In genomic region chr20:25054133-25054820, GRCh38 we compare ENCODE assay signal across 10 cellular contexts. TPM values are rescaled to one million over a fixed set of nuclear protein-coding genes. Genes with fewer than 3 reads are reported as not detected.
DNase-seq lines count a peak whose midpoint lies in the region; ATAC-seq and TF ChIP-seq lines count a peak whose summit lies in the region.
"Had no signal": no experiment of that assay in that cellular context is flagged by ENCODE, and none has a peak within 500 bp of the region (broad histone marks: within the 10 kb centered on the region; RNA-seq: fewer than 3 reads in every experiment).

No MANE protein-coding gene starts in this region.

- no peaks in the 10 kb centered on the region for H3K27me3 Mint-ChIP-seq in CD14-positive monocyte (ENCODE audit: low read depth in 3 of 3)
- H3K27me3 Mint-ChIP-seq in activated CD8-positive, alpha-beta T cell treated with anti-CD3 and anti-CD28 coated beads for 36 hours = no peaks in the 10 kb centered on the region

- no peak for TF ChIP-seq POLR2A in prostate gland (IDR thresholded peaks at IDR 0.05)

- ATAC-seq in GM21723 (IDR thresholded peaks at IDR 0.05; ENCODE audit: unreplicated experiment) (no peak), HG03196 (IDR thresholded peaks at IDR 0.05; ENCODE audit: unreplicated experiment) (no peak)
- no peak for ATAC-seq in activated CD8-positive, alpha-beta T cell treated with anti-CD3 and anti-CD28 coated beads for 36 hours

- no peaks in the 10 kb centered on the region for H3K27me3 ChIP-seq in MM.1S (replicated peaks; ENCODE audit: insufficient read depth, low read length)
- H3K27me3 ChIP-seq in left ventricle myocardium inferior (ENCODE audit: low read depth) = no peaks in the 10 kb centered on the region
- no peaks in the 10 kb centered on the region for H3K27me3 ChIP-seq in prostate gland (replicated peaks; ENCODE audit: insufficient read depth)

- peak overlapping the region; percentile 60; the same call in 1 of the 2 replicates for H3K27ac ChIP-seq in MM.1S (ENCODE audit: low read length)
- H3K27ac ChIP-seq in left ventricle myocardium inferior (replicated peaks) = peak overlapping the region; percentile 98
- peak overlapping the region; percentile 62 to 74 for H3K27ac ChIP-seq in prostate gland

- peaks cover 53% of the 10 kb centered on the region for H3K4me1 Mint-ChIP-seq in CD14-positive monocyte
- peaks cover 54% of the 10 kb centered on the region for H3K4me1 Mint-ChIP-seq in activated CD8-positive, alpha-beta T cell treated with anti-CD3 and anti-CD28 coated beads for 36 hours (ENCODE audit: low read depth)

- CTCF ChIA-PET in activated CD8-positive, alpha-beta T cell treated with anti-CD3 and anti-CD28 coated beads for 36 hours (lab: Charles Lee) = interaction anchor here (1.0 to 2.8 kb wide), 5 partner anchors 11 to 205 kb away, joined by 3 to 12 read pairs (median 3); no protein-coding TSS in a partner anchor

- H3K4me1 ChIP-seq in MM.1S (ENCODE audit: low read length) (peaks cover 47% of the 10 kb centered on the region), left ventricle myocardium inferior (peaks cover 99% of the 10 kb centered on the region), prostate gland (replicated peaks) (peaks cover 18% of the 10 kb centered on the region)

- peak overlapping the region; percentile 99 for H3K4me2 ChIP-seq in MM.1S (ENCODE audit: low read depth, low read length)

- H3K27ac Mint-ChIP-seq in CD14-positive monocyte = peak overlapping the region in 3 of 7 donors; percentile 24 to 67 (median 50)
- no peak overlapping the region for H3K27ac Mint-ChIP-seq in activated CD8-positive, alpha-beta T cell treated with anti-CD3 and anti-CD28 coated beads for 36 hours

- H3K4me3 Mint-ChIP-seq in CD14-positive monocyte = no peak overlapping the region
- H3K4me3 Mint-ChIP-seq in activated CD8-positive, alpha-beta T cell treated with anti-CD3 and anti-CD28 coated beads for 36 hours = no peak overlapping the region

- H3K9me2 ChIP-seq in MM.1S (replicated peaks; ENCODE audit: insufficient read depth, low read length) = no peaks in the 10 kb centered on the region

- intact Hi-C loops in CD14-positive monocyte (cut with micrococcal nuclease) (loop anchor here in 1 of 2 donors (10.0 kb wide), 1 partner anchor 341 kb away; the partner anchor contains the start of gene ABHD12), left ventricle myocardium inferior (cut with micrococcal nuclease) (no loop called here), prostate gland (cut with DNase I) (loop anchor here (10.0 kb wide), 2 partner anchors 1419 to 1699 kb away; partner anchors contain the start of genes CST3 and NXT1)
- intact Hi-C loops in activated CD8-positive, alpha-beta T cell treated with anti-CD3 and anti-CD28 coated beads for 36 hours (cut with micrococcal nuclease) = no loop called here

- H3K9me3 Mint-ChIP-seq in CD14-positive monocyte = no peaks in the 10 kb centered on the region
- H3K9me3 Mint-ChIP-seq in activated CD8-positive, alpha-beta T cell treated with anti-CD3 and anti-CD28 coated beads for 36 hours = no peaks in the 10 kb centered on the region

- no peaks in the 10 kb centered on the region for H4K20me1 ChIP-seq in MM.1S (ENCODE audit: insufficient read depth, low read length)

- peaks cover 85% of the 10 kb centered on the region for H3K79me2 ChIP-seq in MM.1S (ENCODE audit: low read length)

- no peaks in the 10 kb centered on the region for H3K36me3 ChIP-seq in MM.1S (replicated peaks; ENCODE audit: insufficient read depth, low read length)
- no peaks in the 10 kb centered on the region for H3K36me3 ChIP-seq in left ventricle myocardium inferior
- H3K36me3 ChIP-seq in prostate gland = no peaks in the 10 kb centered on the region

- H3K4me3 ChIP-seq in MM.1S (ENCODE audit: low read length) = peak overlapping the region; percentile 31; the same call in 1 of the 2 replicates
- H3K4me3 ChIP-seq in left ventricle myocardium inferior = peak overlapping the region; percentile 83
- no peak overlapping the region for H3K4me3 ChIP-seq in prostate gland

- 60% methylated on average over 3 of the region's 3 CpGs for WGBS in prostate gland

- POLR2A ChIA-PET in activated CD8-positive, alpha-beta T cell treated with anti-CD3 and anti-CD28 coated beads for 36 hours (lab: Charles Lee) = no interaction called here

- no peaks in the 10 kb centered on the region for H3K9me3 ChIP-seq in MM.1S (replicated peaks; ENCODE audit: insufficient read depth, low read length)
- no peaks in the 10 kb centered on the region for H3K9me3 ChIP-seq in left ventricle myocardium inferior (replicated peaks)
- no peaks in the 10 kb centered on the region for H3K9me3 ChIP-seq in prostate gland

- peaks cover 3 to 13% of the 10 kb centered on the region in 2 donors for H3K36me3 Mint-ChIP-seq in CD14-positive monocyte
- H3K36me3 Mint-ChIP-seq in activated CD8-positive, alpha-beta T cell treated with anti-CD3 and anti-CD28 coated beads for 36 hours (ENCODE audit: low read depth) = peaks cover 3% of the 10 kb centered on the region

- peaks cover 43% of the 10 kb centered on the region for H3F3A ChIP-seq in MM.1S (ENCODE audit: insufficient read depth, low read length)

- peak overlapping the region; percentile 15; the same call in 1 of the 2 replicates for H3K9ac ChIP-seq in MM.1S (ENCODE audit: low read length)

- DNase-seq in CD14-positive monocyte (ENCODE audit: low spot score) (peak; percentile 29), MM.1S (no peak), left ventricle myocardium inferior (no peak), prostate gland (ENCODE audit: low spot score) (no peak)
- DNase-seq in activated CD8-positive, alpha-beta T cell treated with anti-CD3 and anti-CD28 coated beads for 36 hours = no peak
- DNase-seq in activated CD4-positive, alpha-beta T cell treated with anti-CD3 and anti-CD28 coated beads for 48 hours = no peak
- DNase-seq: retina had no signal

- H2AFZ ChIP-seq in MM.1S (ENCODE audit: low read length) = no peak overlapping the region

- TF ChIP-seq CTCF in CD14-positive monocyte (IDR thresholded peaks at IDR 0.05) (no peak), MM.1S (IDR thresholded peaks at IDR 0.05; ENCODE audit: low read length) (no peak), left ventricle myocardium inferior (IDR thresholded peaks at IDR 0.05; ENCODE audit: borderline replicate concordance) (no peak), prostate gland (IDR thresholded peaks at IDR 0.05) (no peak)
- TF ChIP-seq CTCF in activated CD8-positive, alpha-beta T cell treated with anti-CD3 and anti-CD28 coated beads for 36 hours (IDR thresholded peaks at IDR 0.05) = no peak

RNA-seq across cellular contexts. Expression of gene ACSS1, which starts 3.7 kb away (rescaled TPM):
- polyA plus RNA-seq in CD14-positive monocyte = 10 to 100 TPM; 27.6 to 32.0 TPM
- total RNA-seq in left ventricle myocardium inferior = 159 TPM
- total RNA-seq in prostate gland = 100 to 1,000 TPM; 111 to 170 TPM
- total RNA-seq in activated CD8-positive, alpha-beta T cell treated with anti-CD3 and anti-CD28 coated beads for 36 hours = 10 to 100 TPM; 17.5 to 18.2 TPM

RNA-seq across cellular contexts. Expression of gene VSX1, which starts 27.7 kb away (rescaled TPM):
- not detected for polyA plus RNA-seq in CD14-positive monocyte
- total RNA-seq in left ventricle myocardium inferior = 0.33 TPM
- total RNA-seq in prostate gland = not detected
- not detected for total RNA-seq in activated CD8-positive, alpha-beta T cell treated with anti-CD3 and anti-CD28 coated beads for 36 hours
- total RNA-seq: T-helper 1 cell treated with Interleukin-12 subunit alpha and Interleukin-12 subunit beta and Interleukin-4 antibody, amounts not matched to agents 30 ng/mL and 1 ng/mL, for 36 hours had no signal

Comparison
In these comparisons a context has a peak if more than half of its experiments do, and no peak if none do; other contexts are left out.
1. H3K4me3 ChIP-seq: peak in MM.1S (single experiment) and left ventricle myocardium inferior (single experiment); none in prostate gland (0 of 2).
2. Peak in every context shown above with its lines, with median percentiles within 50 percentile points of each other: H3K27ac ChIP-seq.